12 cellular contexts compared by ENCODE assay signal in genomic region chr14:30921788-30922187, GRCh38. TPM values are rescaled to one million over a fixed set of nuclear protein-coding genes. Genes with fewer than 3 reads are reported as not detected.
DNase-seq lines count a peak whose midpoint lies in the region; ATAC-seq and TF ChIP-seq lines count a peak whose summit lies in the region.
"Had no signal": no experiment of that assay in that cellular context is flagged by ENCODE, and none has a peak within 500 bp of the region (broad histone marks: within the 10 kb centered on the region; RNA-seq: fewer than 3 reads in every experiment).

No MANE protein-coding gene starts in this region.

- H3K27me3 ChIP-seq in A673 (replicated peaks; ENCODE audit: insufficient read depth, low read depth, low read length, poor library complexity) (no peaks in the 10 kb centered on the region), DND-41 (ENCODE audit: insufficient read depth, low read length, poor library complexity) (no peaks in the 10 kb centered on the region), neutrophil (no peaks in the 10 kb centered on the region)
- H3K27me3 ChIP-seq: BLaER1 had no signal

- intact Hi-C loops in A673 (cut with micrococcal nuclease; ENCODE audit: unreplicated experiment), result no loop called here

- H3K9me3 ChIP-seq in A673 (ENCODE audit: low read depth, low read length, poor library complexity, severe bottlenecking) (no peaks in the 10 kb centered on the region), DND-41 (ENCODE audit: insufficient read depth, low read length, severe bottlenecking) (no peaks in the 10 kb centered on the region), neutrophil (no peaks in the 10 kb centered on the region)
- H3K9me3 ChIP-seq: BLaER1 had no signal

- CTCF ChIA-PET in A673 (lab: Charles Lee), result no interaction called here

- DNase-seq in A673 (ENCODE audit: low spot score) (no peak), DND-41 (no peak), germinal center (ENCODE audit: low spot score) (no peak)
- DNase-seq: CD4-positive, CD25-positive, alpha-beta regulatory T cell; DMS79; EL had no signal

- ATAC-seq in DND-41 (ENCODE audit: insufficient read depth, low read depth), result peak; percentile 44; the same call in 1 of the 3 replicates
- ATAC-seq in HG02759 (IDR thresholded peaks at IDR 0.05; ENCODE audit: unreplicated experiment), result no peak
- ATAC-seq: HCT116 had no signal

- BruUV-seq in A673 (replicated peaks; lab: Mats Ljungman, UMichigan), result no TSS peak

- H3K4me2 ChIP-seq in DND-41 (ENCODE audit: insufficient read depth, low read length), result peak overlapping the region; percentile 36; the same call in 1 of the 2 replicates
- H3K4me2 ChIP-seq: BLaER1 had no signal

- H3K4me1 ChIP-seq in A673 (ENCODE audit: insufficient read depth, low read length, poor library complexity, severe bottlenecking), result peaks cover 59% of the 10 kb centered on the region
- H3K4me1 ChIP-seq in DND-41 (ENCODE audit: insufficient read depth, low read length), result peaks cover 23% of the 10 kb centered on the region
- H3K4me1 ChIP-seq in neutrophil (ENCODE audit: control insufficient read depth in 1 of 2, insufficient read depth in 1 of 2, low read depth in 1 of 2, low read length in 1 of 2), result peaks cover 18 to 24% of the 10 kb centered on the region in 2 experiments

- H3K36me3 ChIP-seq in A673 (ENCODE audit: insufficient read depth, low read length, poor library complexity, severe bottlenecking), result no peaks in the 10 kb centered on the region
- H3K36me3 ChIP-seq in DND-41 (ENCODE audit: insufficient read depth, low read length), result peaks cover 34% of the 10 kb centered on the region; the same call in 1 of the 2 replicates
- peaks cover 6% of the 10 kb centered on the region for H3K36me3 ChIP-seq in neutrophil

- H4K20me1 ChIP-seq in DND-41 (ENCODE audit: insufficient read depth, low read length), result no peaks in the 10 kb centered on the region
- H4K20me1 ChIP-seq: BLaER1 had no signal

- no peaks in the 10 kb centered on the region for H3K79me2 ChIP-seq in DND-41 (ENCODE audit: insufficient read depth, low read length)

- H3K27ac ChIP-seq in A673 (ENCODE audit: low read depth, low read length, poor library complexity, severe bottlenecking) (peak overlapping the region; percentile 61), DND-41 (ENCODE audit: low read length) (peak overlapping the region; percentile 65; the same call in 1 of the 2 replicates), VCaP (peak overlapping the region; percentile 37), neutrophil (peak overlapping the region; percentile 35)
- H3K27ac ChIP-seq: BLaER1, GM23248 had no signal

- POLR2A ChIA-PET in A673 (lab: Charles Lee; ENCODE audit: low non-redundant PET), result no interaction called here

- no peak overlapping the region for H3K9ac ChIP-seq in DND-41 (ENCODE audit: low read depth, low read length)
- H3K9ac ChIP-seq: BLaER1, GM23248 had no signal

- TF ChIP-seq CTCF in A673 (conservative IDR thresholded peaks at IDR 0.05; ENCODE audit: low read depth, low read length), result no peak
- TF ChIP-seq CTCF in DND-41 (IDR thresholded peaks at IDR 0.05; ENCODE audit: borderline replicate concordance, extremely low read depth, low read length, poor library complexity, severe bottlenecking), result no peak
- TF ChIP-seq CTCF in VCaP (conservative IDR thresholded peaks at IDR 0.05), result no peak
- TF ChIP-seq CTCF in neutrophil (IDR thresholded peaks at IDR 0.05), result no peak

- H3K4me3 ChIP-seq in A673 (ENCODE audit: low read depth, low read length, poor library complexity, severe bottlenecking), result no peak overlapping the region
- no peak overlapping the region for H3K4me3 ChIP-seq in DND-41 (ENCODE audit: low read depth in 1 of 2, low read length in 2 of 2)
- no peak overlapping the region for H3K4me3 ChIP-seq in neutrophil (ENCODE audit: low read depth in 1 of 2, low read length in 1 of 2)
- H3K4me3 ChIP-seq: BLaER1, GM23248 had no signal

- H2AFZ ChIP-seq in DND-41 (ENCODE audit: low read depth, low read length), result no peak overlapping the region
- H2AFZ ChIP-seq: GM23248 had no signal

RNA-seq across cellular contexts. Expression of gene COCH, which starts 47.4 kb away (rescaled TPM):
- 70.8 and 87.6 TPM in 2 replicates for total RNA-seq in A673 (2021)
- total RNA-seq: CD4-positive, CD25-positive, alpha-beta regulatory T cell; GM23248 had no signal
